Comparison of ENCODE assay signal across 25 cellular contexts in genomic region chr5:132309679-132310078, GRCh38. TPM values are rescaled to one million over a fixed set of nuclear protein-coding genes. Genes with fewer than 3 reads are reported as not detected.
"Had no signal": no experiment of that assay in that cellular context is flagged by ENCODE, and none has a peak within 500 bp of the region (broad histone marks: within the 10 kb centered on the region; RNA-seq: fewer than 3 reads in every experiment).

No MANE protein-coding gene starts in this region.

- ATAC-seq: activated CD8-positive, alpha-beta memory T cell treated with anti-CD3 and anti-CD28 coated beads, Interleukin-2, amount 10 ng/mL, durations not matched to agents 7 days and 5 days; activated naive CD4-positive, alpha-beta T cell treated with anti-CD3 and anti-CD28 coated beads, Interleukin-2, amount 50 U/mL, for 72 hours; Panc1; WTC11 had no signal

- H3K36me3 ChIP-seq: MG63, SJCRH30 had no signal

- H3K27ac ChIP-seq: KMS-11, SJCRH30 had no signal

- H3K27me3 ChIP-seq: MG63, SJCRH30 had no signal

- DNase-seq: activated CD4-positive, alpha-beta T cell treated with anti-CD3 and anti-CD28 coated beads for 48 hours; activated CD4-positive, alpha-beta T cell treated with anti-CD3 and anti-CD28 coated beads, Interleukin-2, amount 50 U/mL, for 4 hours; activated CD4-positive, CD25-positive, alpha-beta regulatory T cell treated with anti-CD3 and anti-CD28 coated beads, Interleukin-2, amount 50 U/mL, for 72 hours; activated CD8-positive, alpha-beta memory T cell treated with anti-CD3 and anti-CD28 coated beads, Interleukin-2, amount 10 ng/mL, durations not matched to agents 7 days and 5 days; activated effector memory CD4-positive, alpha-beta T cell treated with Interleukin-2 at 50 U/mL for 16 hours; activated naive CD4-positive, alpha-beta T cell; activated naive CD8-positive, alpha-beta T cell treated with anti-CD3 and anti-CD28 coated beads, Interleukin-2, amount 50 U/mL, for 24 hours; activated T-cell treated with anti-CD3 and anti-CD28 coated beads, Interleukin-2, amount 50 U/mL, for 24 hours; MG63; MV-4-11; NCI-H1092 treated with DMSO at 0.1 percent for 48 hours; NCI-H1417 treated with DMSO at 0.1 percent for 48 hours; NCI-H1694 treated with DMSO at 0.1 percent for 48 hours; NCI-H2029 treated with DMSO at 0.1 percent for 48 hours; NCI-H345; NCI-H510A; NCI-H526 treated with DMSO at 0.1 percent for 48 hours; NCI-H82; OCI-M1; Right ventricle myocardium superior had no signal

- H3K4me3 ChIP-seq: MG63, SJCRH30 had no signal

- H3K9ac ChIP-seq: KMS-11 had no signal

RNA-seq across cellular contexts. Expression of gene PDLIM4, which starts 52.2 kb away (rescaled TPM):
- total RNA-seq: activated naive CD4-positive, alpha-beta T cell treated with anti-CD3 and anti-CD28 coated beads, Interleukin-2, amount 50 U/mL, for 72 hours had no signal
